1 cellular context compared by ENCODE assay signal in the genomic region with DNA sequence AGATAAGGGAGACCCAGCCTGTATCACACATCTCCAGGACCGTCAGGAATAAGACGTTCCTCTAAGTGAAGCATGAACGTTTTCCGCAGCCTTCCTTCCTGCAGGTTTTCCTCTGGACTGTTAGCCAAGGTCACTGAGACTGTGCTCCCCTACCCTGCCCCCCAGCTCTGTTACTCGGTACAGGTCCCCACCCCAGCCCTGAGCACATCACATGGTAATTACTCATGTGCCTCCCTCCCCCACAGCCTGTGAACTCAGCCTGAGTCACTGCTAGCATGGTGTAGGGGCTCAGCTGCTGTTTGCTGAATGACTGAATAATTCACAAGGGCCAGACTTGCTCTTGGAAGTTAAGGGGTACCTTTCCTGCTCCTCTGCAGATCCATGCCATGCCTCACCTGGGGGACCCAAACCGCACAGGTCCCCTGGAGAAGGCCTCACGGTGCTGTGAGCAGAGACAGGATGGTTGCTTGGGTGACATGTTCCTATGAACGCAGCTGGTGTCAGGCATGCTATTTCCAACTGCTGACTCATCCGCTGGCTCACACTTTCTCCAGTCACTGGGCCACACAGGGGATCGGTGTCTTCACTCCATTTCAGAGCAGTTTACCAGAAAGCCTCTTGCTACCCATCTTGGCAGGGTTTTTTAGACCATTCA.
TF ChIP-seq lines count a peak whose summit lies in the region.

No MANE protein-coding gene starts in this region.

TF ChIP-seq in K562, 482 proteins besides CTCF, POLR2A, EP300 and RAD21 (continued from another document and continues in another):
- TF ChIP-seq, protein P1, sequence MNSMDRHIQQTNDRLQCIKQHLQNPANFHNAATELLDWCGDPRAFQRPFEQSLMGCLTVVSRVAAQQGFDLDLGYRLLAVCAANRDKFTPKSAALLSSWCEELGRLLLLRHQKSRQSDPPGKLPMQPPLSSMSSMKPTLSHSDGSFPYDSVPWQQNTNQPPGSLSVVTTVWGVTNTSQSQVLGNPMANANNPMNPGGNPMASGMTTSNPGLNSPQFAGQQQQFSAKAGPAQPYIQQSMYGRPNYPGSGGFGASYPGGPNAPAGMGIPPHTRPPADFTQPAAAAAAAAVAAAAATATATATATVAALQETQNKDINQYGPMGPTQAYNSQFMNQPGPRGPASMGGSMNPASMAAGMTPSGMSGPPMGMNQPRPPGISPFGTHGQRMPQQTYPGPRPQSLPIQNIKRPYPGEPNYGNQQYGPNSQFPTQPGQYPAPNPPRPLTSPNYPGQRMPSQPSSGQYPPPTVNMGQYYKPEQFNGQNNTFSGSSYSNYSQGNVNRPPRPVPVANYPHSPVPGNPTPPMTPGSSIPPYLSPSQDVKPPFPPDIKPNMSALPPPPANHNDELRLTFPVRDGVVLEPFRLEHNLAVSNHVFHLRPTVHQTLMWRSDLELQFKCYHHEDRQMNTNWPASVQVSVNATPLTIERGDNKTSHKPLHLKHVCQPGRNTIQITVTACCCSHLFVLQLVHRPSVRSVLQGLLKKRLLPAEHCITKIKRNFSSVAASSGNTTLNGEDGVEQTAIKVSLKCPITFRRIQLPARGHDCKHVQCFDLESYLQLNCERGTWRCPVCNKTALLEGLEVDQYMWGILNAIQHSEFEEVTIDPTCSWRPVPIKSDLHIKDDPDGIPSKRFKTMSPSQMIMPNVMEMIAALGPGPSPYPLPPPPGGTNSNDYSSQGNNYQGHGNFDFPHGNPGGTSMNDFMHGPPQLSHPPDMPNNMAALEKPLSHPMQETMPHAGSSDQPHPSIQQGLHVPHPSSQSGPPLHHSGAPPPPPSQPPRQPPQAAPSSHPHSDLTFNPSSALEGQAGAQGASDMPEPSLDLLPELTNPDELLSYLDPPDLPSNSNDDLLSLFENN (IDR thresholded peaks at IDR 0.05; ENCODE audit: low read depth in 2 of 2, low read length in 2 of 2): 0 out of 4 replicates have a peak, but pooled peaks of 1 of the 2 experiments have one; percentile 16
- TF ChIP-seq HIVEP1 (CRISPR knock-in tag; IDR thresholded peaks at IDR 0.05) (no peak), CBX1 (IDR thresholded peaks at IDR 0.05; ENCODE audit: low read depth) (no peak), BRF1 (IDR thresholded peaks at IDR 0.05; ENCODE audit: borderline replicate concordance, extremely low read depth, insufficient read length) (no peak), IRF2 (CRISPR knock-in tag; IDR thresholded peaks at IDR 0.05) (no peak), ZNF764 (CRISPR knock-in tag; IDR thresholded peaks at IDR 0.05; ENCODE audit: low read depth) (no peak), ZNF444 (CRISPR knock-in tag; IDR thresholded peaks at IDR 0.05) (no peak), PTRF (tag; IDR thresholded peaks at IDR 0.05) (no peak), NFE2 (IDR thresholded peaks at IDR 0.05; ENCODE audit: low read depth) (peak; percentile 93), EWSR1 (IDR thresholded peaks at IDR 0.05; ENCODE audit: borderline replicate concordance, low read depth, partially characterized antibody) (no peak), MAZ (CRISPR knock-in tag; conservative IDR thresholded peaks at IDR 0.05 in 1 of 2, IDR thresholded peaks at IDR 0.05 in 1 of 2) (peak in 1 of 2 experiments; percentile 61; a peak in 2 of 4 replicates), PRMT5 (CRISPR knock-in tag; IDR thresholded peaks at IDR 0.05) (no peak), FOSL1 (tag; conservative IDR thresholded peaks at IDR 0.05) (peak; percentile 100), ZFP36 (IDR thresholded peaks at IDR 0.05; ENCODE audit: low read depth, low read length, partially characterized antibody) (peak; percentile 12), MECOM (CRISPR knock-in tag; IDR thresholded peaks at IDR 0.05) (no peak), POLR3G (IDR thresholded peaks at IDR 0.05; ENCODE audit: extremely low read depth, insufficient read length, insufficient replicate concordance) (no peak), TCF7 (IDR thresholded peaks at IDR 0.05; ENCODE audit: borderline replicate concordance) (no peak), SMARCA4 (IDR thresholded peaks at IDR 0.05) (peak; percentile 95), BCOR (IDR thresholded peaks at IDR 0.05) (peak; percentile 56; the same call in 1 of the 2 replicates), MYC (IDR thresholded peaks at IDR 0.05; ENCODE audit: low read depth, low read length) (peak; percentile 22; the same call in 1 of the 2 replicates), MYC (CRISPR knock-in tag; IDR thresholded peaks at IDR 0.05; ENCODE audit: borderline replicate concordance, low read depth) (no peak), ATF1 (CRISPR knock-in tag; IDR thresholded peaks at IDR 0.05) (no peak), ATF1 (tag; IDR thresholded peaks at IDR 0.05) (peak; percentile 81), PHF21A (IDR thresholded peaks at IDR 0.05; ENCODE audit: borderline replicate concordance, low read depth) (no peak), PHF8 (IDR thresholded peaks at IDR 0.05; ENCODE audit: borderline replicate concordance, low read length) (peak; percentile 27; the same call in 1 of the 2 replicates), CBFA2T2 (conservative IDR thresholded peaks at IDR 0.05) (peak; percentile 50), BACH1 (tag; IDR thresholded peaks at IDR 0.05) (peak; percentile 94)
- TF ChIP-seq, protein P2, sequence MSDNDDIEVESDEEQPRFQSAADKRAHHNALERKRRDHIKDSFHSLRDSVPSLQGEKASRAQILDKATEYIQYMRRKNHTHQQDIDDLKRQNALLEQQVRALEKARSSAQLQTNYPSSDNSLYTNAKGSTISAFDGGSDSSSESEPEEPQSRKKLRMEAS (CRISPR knock-in tag; IDR thresholded peaks at IDR 0.05): peak; percentile 75
- TF ChIP-seq, protein P3, sequence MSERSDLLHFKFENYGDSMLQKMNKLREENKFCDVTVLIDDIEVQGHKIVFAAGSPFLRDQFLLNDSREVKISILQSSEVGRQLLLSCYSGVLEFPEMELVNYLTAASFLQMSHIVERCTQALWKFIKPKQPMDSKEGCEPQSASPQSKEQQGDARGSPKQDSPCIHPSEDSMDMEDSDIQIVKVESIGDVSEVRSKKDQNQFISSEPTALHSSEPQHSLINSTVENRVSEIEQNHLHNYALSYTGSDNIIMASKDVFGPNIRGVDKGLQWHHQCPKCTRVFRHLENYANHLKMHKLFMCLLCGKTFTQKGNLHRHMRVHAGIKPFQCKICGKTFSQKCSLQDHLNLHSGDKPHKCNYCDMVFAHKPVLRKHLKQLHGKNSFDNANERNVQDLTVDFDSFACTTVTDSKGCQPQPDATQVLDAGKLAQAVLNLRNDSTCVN (CRISPR knock-in tag; IDR thresholded peaks at IDR 0.05): no peak
- TF ChIP-seq, protein P4, sequence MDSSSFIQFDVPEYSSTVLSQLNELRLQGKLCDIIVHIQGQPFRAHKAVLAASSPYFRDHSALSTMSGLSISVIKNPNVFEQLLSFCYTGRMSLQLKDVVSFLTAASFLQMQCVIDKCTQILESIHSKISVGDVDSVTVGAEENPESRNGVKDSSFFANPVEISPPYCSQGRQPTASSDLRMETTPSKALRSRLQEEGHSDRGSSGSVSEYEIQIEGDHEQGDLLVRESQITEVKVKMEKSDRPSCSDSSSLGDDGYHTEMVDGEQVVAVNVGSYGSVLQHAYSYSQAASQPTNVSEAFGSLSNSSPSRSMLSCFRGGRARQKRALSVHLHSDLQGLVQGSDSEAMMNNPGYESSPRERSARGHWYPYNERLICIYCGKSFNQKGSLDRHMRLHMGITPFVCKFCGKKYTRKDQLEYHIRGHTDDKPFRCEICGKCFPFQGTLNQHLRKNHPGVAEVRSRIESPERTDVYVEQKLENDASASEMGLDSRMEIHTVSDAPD (CRISPR knock-in tag; IDR thresholded peaks at IDR 0.05): no peak
- TF ChIP-seq, protein P5, sequence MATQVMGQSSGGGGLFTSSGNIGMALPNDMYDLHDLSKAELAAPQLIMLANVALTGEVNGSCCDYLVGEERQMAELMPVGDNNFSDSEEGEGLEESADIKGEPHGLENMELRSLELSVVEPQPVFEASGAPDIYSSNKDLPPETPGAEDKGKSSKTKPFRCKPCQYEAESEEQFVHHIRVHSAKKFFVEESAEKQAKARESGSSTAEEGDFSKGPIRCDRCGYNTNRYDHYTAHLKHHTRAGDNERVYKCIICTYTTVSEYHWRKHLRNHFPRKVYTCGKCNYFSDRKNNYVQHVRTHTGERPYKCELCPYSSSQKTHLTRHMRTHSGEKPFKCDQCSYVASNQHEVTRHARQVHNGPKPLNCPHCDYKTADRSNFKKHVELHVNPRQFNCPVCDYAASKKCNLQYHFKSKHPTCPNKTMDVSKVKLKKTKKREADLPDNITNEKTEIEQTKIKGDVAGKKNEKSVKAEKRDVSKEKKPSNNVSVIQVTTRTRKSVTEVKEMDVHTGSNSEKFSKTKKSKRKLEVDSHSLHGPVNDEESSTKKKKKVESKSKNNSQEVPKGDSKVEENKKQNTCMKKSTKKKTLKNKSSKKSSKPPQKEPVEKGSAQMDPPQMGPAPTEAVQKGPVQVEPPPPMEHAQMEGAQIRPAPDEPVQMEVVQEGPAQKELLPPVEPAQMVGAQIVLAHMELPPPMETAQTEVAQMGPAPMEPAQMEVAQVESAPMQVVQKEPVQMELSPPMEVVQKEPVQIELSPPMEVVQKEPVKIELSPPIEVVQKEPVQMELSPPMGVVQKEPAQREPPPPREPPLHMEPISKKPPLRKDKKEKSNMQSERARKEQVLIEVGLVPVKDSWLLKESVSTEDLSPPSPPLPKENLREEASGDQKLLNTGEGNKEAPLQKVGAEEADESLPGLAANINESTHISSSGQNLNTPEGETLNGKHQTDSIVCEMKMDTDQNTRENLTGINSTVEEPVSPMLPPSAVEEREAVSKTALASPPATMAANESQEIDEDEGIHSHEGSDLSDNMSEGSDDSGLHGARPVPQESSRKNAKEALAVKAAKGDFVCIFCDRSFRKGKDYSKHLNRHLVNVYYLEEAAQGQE (CRISPR knock-in tag; IDR thresholded peaks at IDR 0.05; ENCODE audit: low read depth): no peak
- TF ChIP-seq, protein P6, sequence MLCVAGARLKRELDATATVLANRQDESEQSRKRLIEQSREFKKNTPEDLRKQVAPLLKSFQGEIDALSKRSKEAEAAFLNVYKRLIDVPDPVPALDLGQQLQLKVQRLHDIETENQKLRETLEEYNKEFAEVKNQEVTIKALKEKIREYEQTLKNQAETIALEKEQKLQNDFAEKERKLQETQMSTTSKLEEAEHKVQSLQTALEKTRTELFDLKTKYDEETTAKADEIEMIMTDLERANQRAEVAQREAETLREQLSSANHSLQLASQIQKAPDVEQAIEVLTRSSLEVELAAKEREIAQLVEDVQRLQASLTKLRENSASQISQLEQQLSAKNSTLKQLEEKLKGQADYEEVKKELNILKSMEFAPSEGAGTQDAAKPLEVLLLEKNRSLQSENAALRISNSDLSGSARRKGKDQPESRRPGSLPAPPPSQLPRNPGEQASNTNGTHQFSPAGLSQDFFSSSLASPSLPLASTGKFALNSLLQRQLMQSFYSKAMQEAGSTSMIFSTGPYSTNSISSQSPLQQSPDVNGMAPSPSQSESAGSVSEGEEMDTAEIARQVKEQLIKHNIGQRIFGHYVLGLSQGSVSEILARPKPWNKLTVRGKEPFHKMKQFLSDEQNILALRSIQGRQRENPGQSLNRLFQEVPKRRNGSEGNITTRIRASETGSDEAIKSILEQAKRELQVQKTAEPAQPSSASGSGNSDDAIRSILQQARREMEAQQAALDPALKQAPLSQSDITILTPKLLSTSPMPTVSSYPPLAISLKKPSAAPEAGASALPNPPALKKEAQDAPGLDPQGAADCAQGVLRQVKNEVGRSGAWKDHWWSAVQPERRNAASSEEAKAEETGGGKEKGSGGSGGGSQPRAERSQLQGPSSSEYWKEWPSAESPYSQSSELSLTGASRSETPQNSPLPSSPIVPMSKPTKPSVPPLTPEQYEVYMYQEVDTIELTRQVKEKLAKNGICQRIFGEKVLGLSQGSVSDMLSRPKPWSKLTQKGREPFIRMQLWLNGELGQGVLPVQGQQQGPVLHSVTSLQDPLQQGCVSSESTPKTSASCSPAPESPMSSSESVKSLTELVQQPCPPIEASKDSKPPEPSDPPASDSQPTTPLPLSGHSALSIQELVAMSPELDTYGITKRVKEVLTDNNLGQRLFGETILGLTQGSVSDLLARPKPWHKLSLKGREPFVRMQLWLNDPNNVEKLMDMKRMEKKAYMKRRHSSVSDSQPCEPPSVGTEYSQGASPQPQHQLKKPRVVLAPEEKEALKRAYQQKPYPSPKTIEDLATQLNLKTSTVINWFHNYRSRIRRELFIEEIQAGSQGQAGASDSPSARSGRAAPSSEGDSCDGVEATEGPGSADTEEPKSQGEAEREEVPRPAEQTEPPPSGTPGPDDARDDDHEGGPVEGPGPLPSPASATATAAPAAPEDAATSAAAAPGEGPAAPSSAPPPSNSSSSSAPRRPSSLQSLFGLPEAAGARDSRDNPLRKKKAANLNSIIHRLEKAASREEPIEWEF (CRISPR knock-in tag; IDR thresholded peaks at IDR 0.05): 0 out of 2 replicates have a peak, but pooled peaks have one; percentile 25
- TF ChIP-seq, protein P7, sequence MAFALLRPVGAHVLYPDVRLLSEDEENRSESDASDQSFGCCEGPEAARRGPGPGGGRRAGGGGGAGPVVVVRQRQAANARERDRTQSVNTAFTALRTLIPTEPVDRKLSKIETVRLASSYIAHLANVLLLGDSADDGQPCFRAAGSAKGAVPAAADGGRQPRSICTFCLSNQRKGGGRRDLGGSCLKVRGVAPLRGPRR (CRISPR knock-in tag; IDR thresholded peaks at IDR 0.05): no peak
- TF ChIP-seq, protein P8, sequence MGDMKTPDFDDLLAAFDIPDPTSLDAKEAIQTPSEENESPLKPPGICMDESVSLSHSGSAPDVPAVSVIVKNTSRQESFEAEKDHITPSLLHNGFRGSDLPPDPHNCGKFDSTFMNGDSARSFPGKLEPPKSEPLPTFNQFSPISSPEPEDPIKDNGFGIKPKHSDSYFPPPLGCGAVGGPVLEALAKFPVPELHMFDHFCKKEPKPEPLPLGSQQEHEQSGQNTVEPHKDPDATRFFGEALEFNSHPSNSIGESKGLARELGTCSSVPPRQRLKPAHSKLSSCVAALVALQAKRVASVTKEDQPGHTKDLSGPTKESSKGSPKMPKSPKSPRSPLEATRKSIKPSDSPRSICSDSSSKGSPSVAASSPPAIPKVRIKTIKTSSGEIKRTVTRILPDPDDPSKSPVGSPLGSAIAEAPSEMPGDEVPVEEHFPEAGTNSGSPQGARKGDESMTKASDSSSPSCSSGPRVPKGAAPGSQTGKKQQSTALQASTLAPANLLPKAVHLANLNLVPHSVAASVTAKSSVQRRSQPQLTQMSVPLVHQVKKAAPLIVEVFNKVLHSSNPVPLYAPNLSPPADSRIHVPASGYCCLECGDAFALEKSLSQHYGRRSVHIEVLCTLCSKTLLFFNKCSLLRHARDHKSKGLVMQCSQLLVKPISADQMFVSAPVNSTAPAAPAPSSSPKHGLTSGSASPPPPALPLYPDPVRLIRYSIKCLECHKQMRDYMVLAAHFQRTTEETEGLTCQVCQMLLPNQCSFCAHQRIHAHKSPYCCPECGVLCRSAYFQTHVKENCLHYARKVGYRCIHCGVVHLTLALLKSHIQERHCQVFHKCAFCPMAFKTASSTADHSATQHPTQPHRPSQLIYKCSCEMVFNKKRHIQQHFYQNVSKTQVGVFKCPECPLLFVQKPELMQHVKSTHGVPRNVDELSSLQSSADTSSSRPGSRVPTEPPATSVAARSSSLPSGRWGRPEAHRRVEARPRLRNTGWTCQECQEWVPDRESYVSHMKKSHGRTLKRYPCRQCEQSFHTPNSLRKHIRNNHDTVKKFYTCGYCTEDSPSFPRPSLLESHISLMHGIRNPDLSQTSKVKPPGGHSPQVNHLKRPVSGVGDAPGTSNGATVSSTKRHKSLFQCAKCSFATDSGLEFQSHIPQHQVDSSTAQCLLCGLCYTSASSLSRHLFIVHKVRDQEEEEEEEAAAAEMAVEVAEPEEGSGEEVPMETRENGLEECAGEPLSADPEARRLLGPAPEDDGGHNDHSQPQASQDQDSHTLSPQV (IDR thresholded peaks at IDR 0.05): peak; percentile 79
- TF ChIP-seq, protein P9, sequence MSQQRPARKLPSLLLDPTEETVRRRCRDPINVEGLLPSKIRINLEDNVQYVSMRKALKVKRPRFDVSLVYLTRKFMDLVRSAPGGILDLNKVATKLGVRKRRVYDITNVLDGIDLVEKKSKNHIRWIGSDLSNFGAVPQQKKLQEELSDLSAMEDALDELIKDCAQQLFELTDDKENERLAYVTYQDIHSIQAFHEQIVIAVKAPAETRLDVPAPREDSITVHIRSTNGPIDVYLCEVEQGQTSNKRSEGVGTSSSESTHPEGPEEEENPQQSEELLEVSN (IDR thresholded peaks at IDR 0.05; ENCODE audit: borderline replicate concordance in 1 of 2, extremely low read depth in 1 of 2, insufficient read depth in 1 of 2, insufficient read length in 1 of 2, low read depth in 1 of 2, low read length in 1 of 2, poor library complexity in 1 of 2, severe bottlenecking in 1 of 2): peak; percentile 25 to 51
